In the genomic region with DNA sequence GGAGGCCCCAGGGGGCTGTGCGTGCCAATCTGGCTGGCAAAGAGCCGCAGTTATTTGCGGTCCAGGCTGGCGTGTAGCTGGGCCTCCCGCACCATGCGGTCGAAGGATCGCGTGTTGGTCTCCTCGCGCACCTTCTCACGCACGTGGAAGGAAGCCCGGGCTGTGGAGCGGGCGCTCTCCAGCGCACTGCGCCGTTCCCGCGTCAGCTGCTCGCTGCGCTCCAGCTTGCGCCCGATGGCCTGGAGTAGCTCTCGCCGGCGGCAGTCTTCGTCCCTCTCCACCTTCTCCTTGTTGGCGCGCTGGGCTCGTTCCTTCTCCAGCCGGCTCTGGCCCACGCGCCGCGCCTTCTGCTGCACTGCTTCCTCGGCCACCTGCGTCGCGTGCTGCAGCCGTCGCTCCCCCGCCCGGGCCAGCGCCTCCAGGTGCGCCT, we compare ENCODE assay signal across 14 cellular contexts. TPM values are rescaled to one million over a fixed set of nuclear protein-coding genes. Genes with fewer than 3 reads are reported as not detected.
DNase-seq lines count a peak whose midpoint lies in the region; ATAC-seq and TF ChIP-seq lines count a peak whose summit lies in the region.
"Had no signal": no experiment of that assay in that cellular context is flagged by ENCODE, and none has a peak within 500 bp of the region (broad histone marks: within the 10 kb centered on the region; RNA-seq: fewer than 3 reads in every experiment).

No MANE protein-coding gene starts in this region.

- in situ Hi-C loops in Panc1 (cut with HindIII; ENCODE audit: low pct_unique_long_range_greater_than_20kb, low sequenced_read_pairs): no loop called here

- peak; percentile 33; the same call in 1 of the 2 replicates for ATAC-seq in Panc1

- H3K27ac ChIP-seq in C4-2B (peak overlapping the region; percentile 35), Panc1 (ENCODE audit: low read length) (no peak overlapping the region), hepatocyte (no peak overlapping the region)

- H3K4me2 ChIP-seq in hepatocyte (peak overlapping the region; percentile 84), skeletal muscle satellite cell (ENCODE audit: low read length) (peak overlapping the region; percentile 85)

- H3K27me3 ChIP-seq in Panc1 (ENCODE audit: control insufficient read depth, insufficient read depth, low read length) (peaks cover 13% of the 10 kb centered on the region), hepatocyte (peaks cover 73% of the 10 kb centered on the region), skeletal muscle satellite cell (ENCODE audit: control insufficient read depth, insufficient read depth, low read length) (peaks cover 89% of the 10 kb centered on the region)

- no peak overlapping the region for H2AFZ ChIP-seq in hepatocyte

- no peaks in the 10 kb centered on the region for H3K4me1 ChIP-seq in Panc1 (ENCODE audit: control insufficient read depth, insufficient read depth, low read length)
- peaks cover 6% of the 10 kb centered on the region for H3K4me1 ChIP-seq in hepatocyte (ENCODE audit: insufficient read depth)
- peaks cover 17% of the 10 kb centered on the region for H3K4me1 ChIP-seq in skeletal muscle satellite cell (ENCODE audit: control insufficient read depth, insufficient read depth, low read length)

- no peaks in the 10 kb centered on the region for H3K79me2 ChIP-seq in hepatocyte

- CTCF ChIA-PET in Panc1 (lab: Charles Lee): no interaction called here

- POLR2A ChIA-PET in Panc1 (lab: Charles Lee): no interaction called here

- no peaks in the 10 kb centered on the region for H3K9me2 ChIP-seq in hepatocyte (replicated peaks; ENCODE audit: insufficient read depth)

- H4K20me1 ChIP-seq in hepatocyte (ENCODE audit: insufficient read depth, poor library complexity, severe bottlenecking): no peaks in the 10 kb centered on the region

- peak overlapping the region; percentile 16 to 26; a peak in 2 of 4 replicates for H3K4me3 ChIP-seq in Panc1 (ENCODE audit: low read depth in 2 of 2, low read length in 2 of 2)
- H3K4me3 ChIP-seq in hepatocyte: no peak overlapping the region
- no peak overlapping the region for H3K4me3 ChIP-seq in skeletal muscle satellite cell (ENCODE audit: low read length)

- DNase-seq in Panc1 (ENCODE audit: low read depth, low spot score) (no peak), hepatocyte (ENCODE audit: low spot score) (no peak), NOMO-1 treated with dmso at 0.1 percent for 144 hours (lab: John Stamatoyannopoulos, UW; ENCODE audit: unreplicated experiment) (no peak), H4 (ENCODE audit: low spot score) (no peak), NCI-H1694 (lab: John Stamatoyannopoulos, UW) (no peak), middle frontal gyrus (ENCODE audit: extremely low spot score, low spot score) (no peak)
- DNase-seq: NCI-H187 treated with DMSO at 0.1 percent for 48 hours, OCI-M1 had no signal

- H3K9ac ChIP-seq in skeletal muscle satellite cell (ENCODE audit: low read depth, low read length): no peak overlapping the region

- intact Hi-C loops in Panc1 (cut with micrococcal nuclease; ENCODE audit: unreplicated experiment): loop anchor here (5.0 kb wide), 1 partner anchor 34 kb away; no protein-coding TSS in a partner anchor

- no TSS peak for BruUV-seq in Panc1 (replicated peaks; lab: Mats Ljungman, UMichigan)

- H3K9me3 ChIP-seq in Panc1 (ENCODE audit: control insufficient read depth, insufficient read depth, low read depth, low read length) (no peaks in the 10 kb centered on the region), hepatocyte (ENCODE audit: low read depth) (no peaks in the 10 kb centered on the region), skeletal muscle satellite cell (replicated peaks; ENCODE audit: low read length) (no peaks in the 10 kb centered on the region)

- WGBS in hepatocyte (ENCODE audit: low lambda C conversion rate, missing lambda C conversion rate): 71% methylated on average over 43 of the region's 47 CpGs

- H3K36me3 ChIP-seq in Panc1 (ENCODE audit: control insufficient read depth, insufficient read depth, low read length) (no peaks in the 10 kb centered on the region), hepatocyte (replicated peaks; ENCODE audit: insufficient read depth, low read depth) (no peaks in the 10 kb centered on the region), skeletal muscle satellite cell (ENCODE audit: insufficient read depth, low read length) (no peaks in the 10 kb centered on the region)

- TF ChIP-seq CTCF in C4-2B (conservative IDR thresholded peaks at IDR 0.05): no peak
- TF ChIP-seq CTCF in Panc1 (IDR thresholded peaks at IDR 0.05): no peak
- TF ChIP-seq CTCF in hepatocyte (IDR thresholded peaks at IDR 0.05; ENCODE audit: poor library complexity): no peak

RNA-seq across cellular contexts. Expression of a gene that starts 3.2 kb away (rescaled TPM):
- total RNA-seq in Panc1 (2021; ENCODE audit: unreplicated experiment) (not detected), hepatocyte (0.23 TPM in 1 of 2 replicates, not detected in the other)
- not detected for polyA plus RNA-seq in Panc1 (2012; ENCODE audit: insufficient read length)
- not detected in 2 replicates for polyA plus RNA-seq in hepatocyte
- total RNA-seq in skeletal muscle satellite cell (2012; rRNA removed): not detected in 2 replicates
- not detected in 2 replicates for total RNA-seq in H4 (2014; rRNA removed; shearing (Covaris generic))
- total RNA-seq: activated T-helper 2 cell treated with anti-CD3 and anti-CD28 coated beads, Interferon-gamma antibody, Interleukin-2, Interleukin-4, amounts not matched to agents 10 μg/mL and 5 μg/mL and 100 μg/mL, durations not matched to agents 14 hours and 24 hours and 36 hours; glomerular endothelial cell; HT1080; myocyte had no signal

RNA-seq across cellular contexts. Expression of a gene that starts 39.9 kb away (rescaled TPM):
- total RNA-seq in Panc1 (2021; ENCODE audit: unreplicated experiment): 10.9 TPM
- 6.0 TPM for polyA plus RNA-seq in Panc1 (2012; ENCODE audit: insufficient read length)
- total RNA-seq in hepatocyte: 16.2 and 28.4 TPM in 2 replicates
- 15.7 and 16.3 TPM in 2 replicates for polyA plus RNA-seq in hepatocyte
- 5.5 and 6.3 TPM in 2 replicates for total RNA-seq in skeletal muscle satellite cell (2012; rRNA removed)
- total RNA-seq in H4 (2014; rRNA removed; shearing (Covaris generic)): 2.7 and 3.4 TPM in 2 replicates

Comparison
In these comparisons a context has a peak if more than half of its experiments do, and no peak if none do; other contexts are left out.
1. H3K4me3 ChIP-seq: peak in Panc1 (2 of 2); none in hepatocyte (single experiment) and skeletal muscle satellite cell (single experiment).